Comparison of ENCODE assay signal across 8 cellular contexts in the genomic region with DNA sequence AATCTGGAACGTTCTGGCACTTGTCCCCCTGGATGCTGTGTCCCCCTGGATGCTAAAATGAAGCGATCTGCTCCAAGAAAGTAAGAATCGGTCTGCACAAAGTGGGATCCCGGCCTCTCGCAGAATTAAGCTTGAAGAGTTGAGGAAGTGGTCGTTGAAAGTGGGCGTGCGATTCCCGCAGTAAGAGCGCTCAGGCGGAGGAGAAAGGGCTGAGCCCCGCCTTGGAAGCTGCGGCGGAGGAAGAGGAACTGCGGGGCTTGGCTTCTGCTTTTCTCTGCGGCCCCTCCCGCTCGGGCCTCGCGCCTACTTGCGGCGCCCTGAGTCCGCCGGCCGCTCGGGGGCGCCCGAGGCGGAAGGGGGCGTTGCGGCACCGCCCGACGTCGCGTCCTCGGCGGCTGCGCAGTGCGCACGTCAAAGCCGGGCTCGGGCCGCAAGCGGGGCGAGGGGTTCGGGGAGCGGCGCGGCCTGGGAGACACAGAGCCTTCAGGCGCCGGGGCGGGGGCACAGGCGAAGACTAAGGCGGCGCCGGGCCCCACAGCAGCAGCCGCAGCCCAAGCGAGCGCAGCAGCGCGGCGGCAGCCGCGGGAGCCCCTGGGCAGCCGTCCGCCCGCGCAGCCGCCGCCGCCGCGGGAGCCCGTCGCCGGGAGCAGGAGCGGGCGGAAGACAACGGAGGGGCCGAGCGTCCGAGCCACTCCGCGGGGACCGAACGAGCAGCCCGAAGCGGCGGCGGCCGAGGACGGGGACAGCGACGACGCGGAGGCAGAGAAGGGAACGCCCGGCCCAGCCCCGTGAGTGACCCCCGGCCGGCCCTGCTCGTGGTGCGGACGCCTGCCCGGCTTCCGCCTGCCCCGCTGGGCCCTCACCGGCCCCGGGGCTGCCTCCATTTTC. TPM values are rescaled to one million over a fixed set of nuclear protein-coding genes. Genes with fewer than 3 reads are reported as not detected.
DNase-seq lines count a peak whose midpoint lies in the region; TF ChIP-seq lines count a peak whose summit lies in the region.

CAB39 (plus strand) TSS at position 400 of the 888 bp plus-strand sequence. CDS start 47,160 bp downstream, outside the sequence.

- H3K9me3 ChIP-seq in HAP-1 (no peaks in the 10 kb centered on the region), MG63 (no peaks in the 10 kb centered on the region), neuronal stem cell (replicated peaks in 1 of 2; ENCODE audit: control insufficient read depth in 2 of 2, insufficient read depth in 1 of 2, low read depth in 1 of 2, low read length in 2 of 2) (no peaks in the 10 kb centered on the region)

- WGBS in neuronal stem cell (ENCODE audit: extremely low coverage in 2 of 2, insufficient read length in 2 of 2, insufficient replicate concordance in 1 of 2), 2 donors: no CpG with 5 or more reads among the region's 110 CpGs

- no peak within 1 kb of the TSS for H2BK120ac ChIP-seq in neuronal stem cell (ENCODE audit: low read depth, low read length)

- no peak within 1 kb of the TSS for H3K4ac ChIP-seq in neuronal stem cell (ENCODE audit: low read length)

- H3K36me3 ChIP-seq in HAP-1 (replicated peaks): no peaks in the 10 kb centered on the region
- peaks cover 13% of the 10 kb centered on the region for H3K36me3 ChIP-seq in MG63
- peaks cover 0 to 8% of the 10 kb centered on the region in 2 donors for H3K36me3 ChIP-seq in neuronal stem cell (replicated peaks in 1 of 2; ENCODE audit: control insufficient read depth in 2 of 2, insufficient read depth in 2 of 2, low read length in 2 of 2)

- peak within 1 kb of the TSS; percentile 71 for H3K14ac ChIP-seq in neuronal stem cell (ENCODE audit: low read length)

- TF ChIP-seq CTCF in subcutaneous adipose tissue (IDR thresholded peaks at IDR 0.05; ENCODE audit: low read depth): no peak

- DNase-seq in GDM1 (lab: John Stamatoyannopoulos, UW) (peak; percentile 96), HAP-1 (ENCODE audit: low spot score in 2 of 2) (peak; percentile 89 to 93), MG63 (peak; percentile 87), SIG-M5 treated with dmso at 0.1 percent for 504 hours (lab: John Stamatoyannopoulos, UW; ENCODE audit: unreplicated experiment) (peak; percentile 97), foreskin melanocyte (peak; percentile 78), neuronal stem cell (ENCODE audit: low spot score) (peak; percentile 90)
- DNase-seq in activated gamma-delta T cell treated with anti-CD3 and anti-CD28 coated beads, Interleukin-2, amount 50 U/mL, for 16 hours (ENCODE audit: low read depth): peak; percentile 75

- peak within 1 kb of the TSS; percentile 84 for H3K18ac ChIP-seq in neuronal stem cell (ENCODE audit: low read length)

- no peak within 1 kb of the TSS for H4K8ac ChIP-seq in neuronal stem cell (ENCODE audit: low read depth, low read length)

- H3K4me3 ChIP-seq in HAP-1: peak within 1 kb of the TSS; percentile 67
- H3K4me3 ChIP-seq in MG63: peak within 1 kb of the TSS; percentile 76
- H3K4me3 ChIP-seq in neuronal stem cell (ENCODE audit: low read length in 2 of 2): peak within 1 kb of the TSS; percentile 93 to 94

- H3K27me3 ChIP-seq in HAP-1 (ENCODE audit: low read depth): no peaks in the 10 kb centered on the region
- H3K27me3 ChIP-seq in MG63: no peaks in the 10 kb centered on the region
- H3K27me3 ChIP-seq in neuronal stem cell (ENCODE audit: control insufficient read depth in 3 of 3, insufficient read depth in 3 of 3, low read depth in 1 of 3, low read length in 3 of 3): peaks cover 0 to 11% (median 0%) of the 10 kb centered on the region in 3 experiments

- peak within 1 kb of the TSS; percentile 80 for H3K4me2 ChIP-seq in neuronal stem cell (ENCODE audit: insufficient read depth, low read length, poor library complexity, severe bottlenecking)

- no peak within 1 kb of the TSS for H2BK15ac ChIP-seq in neuronal stem cell (ENCODE audit: low read length)

- peak within 1 kb of the TSS; percentile 65 for H3K23ac ChIP-seq in neuronal stem cell (ENCODE audit: low read depth, low read length, poor library complexity)

- H2BK5ac ChIP-seq in neuronal stem cell (ENCODE audit: low read length): peak within 1 kb of the TSS; percentile 82

- in situ Hi-C loops in HAP-1 (cut with MboI; ENCODE audit: low sequenced_read_pairs): no loop called here

- peak within 1 kb of the TSS; percentile 83 for H3K9ac ChIP-seq in neuronal stem cell (ENCODE audit: low read depth, low read length, poor library complexity)

- H3K27ac ChIP-seq in neuronal stem cell (replicated peaks; ENCODE audit: low read length): peak within 1 kb of the TSS; percentile 63

- no peak within 1 kb of the TSS for H4K91ac ChIP-seq in neuronal stem cell (ENCODE audit: low read depth, low read length, poor library complexity)

- peaks cover 6% of the 10 kb centered on the region for H3K79me1 ChIP-seq in neuronal stem cell (ENCODE audit: low read depth, low read length)

- peak within 1 kb of the TSS; percentile 85 for H2AK5ac ChIP-seq in neuronal stem cell (ENCODE audit: low read depth, low read length)

- H2AFZ ChIP-seq in neuronal stem cell (ENCODE audit: low read length): peak within 1 kb of the TSS; percentile 95

- peaks cover 21% of the 10 kb centered on the region for H3K4me1 ChIP-seq in HAP-1
- peaks cover 2 to 9% of the 10 kb centered on the region in 2 donors for H3K4me1 ChIP-seq in neuronal stem cell (ENCODE audit: control insufficient read depth in 2 of 2, insufficient read depth in 1 of 2, low read depth in 1 of 2, low read length in 2 of 2)

- H2BK12ac ChIP-seq in neuronal stem cell (ENCODE audit: low read length): no peak within 1 kb of the TSS

RNA-seq across cellular contexts. Expression of gene CAB39, which starts in this region (rescaled TPM):
- total RNA-seq in MG63 (2014; rRNA removed; shearing (Covaris generic); ENCODE audit: low replicate concordance): 31.8 and 34.2 TPM in 2 replicates
- polyA plus RNA-seq in neuronal stem cell (2013, experiment 1 of 2): 26.9 TPM
- polyA plus RNA-seq in neuronal stem cell (2013, experiment 2 of 2): 26.4 TPM
- total RNA-seq in subcutaneous adipose tissue: 100 to 1,000 TPM in 2 of 4 donors, 10 to 100 TPM in 2; 93.8 to 142 (median 107) TPM

Comparison
In these comparisons a context has a peak if more than half of its experiments do, and no peak if none do; other contexts are left out.
1. Peak in every context shown above with its lines: DNase-seq, H3K4me3 ChIP-seq and H3K27ac ChIP-seq.